ENCODE assay signal across 31 cellular contexts in the genomic region with DNA sequence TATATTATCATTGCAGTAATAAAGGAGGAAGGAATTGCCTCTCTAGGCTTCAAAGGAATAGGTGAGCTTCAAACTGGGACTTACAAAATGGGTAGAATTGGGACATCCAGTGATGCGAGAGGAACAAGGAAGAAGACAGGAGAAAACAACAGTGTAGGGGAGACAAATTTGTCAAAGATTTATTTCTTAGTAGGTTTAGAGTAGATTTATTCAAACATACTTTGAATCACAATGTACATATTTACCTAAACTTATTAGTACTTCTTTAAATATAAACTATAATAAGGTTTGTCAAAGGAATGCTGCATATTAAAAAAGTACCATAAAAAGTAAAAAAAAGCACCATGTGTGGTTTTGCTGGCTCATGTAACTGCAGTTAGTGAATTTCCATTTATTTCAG.
DNase-seq lines count a peak whose midpoint lies in the region; ATAC-seq and TF ChIP-seq lines count a peak whose summit lies in the region.
"Had no signal": no experiment of that assay in that cellular context is flagged by ENCODE, and none has a peak within 500 bp of the region (broad histone marks: within the 10 kb centered on the region; RNA-seq: fewer than 3 reads in every experiment).

No MANE protein-coding gene starts in this region.

- H3K27ac ChIP-seq in GM23338 (ENCODE audit: low read depth): no peak overlapping the region
- H3K27ac ChIP-seq in PC-3 (ENCODE audit: low read length): no peak overlapping the region
- H3K27ac ChIP-seq: 22Rv1; A549; BLaER1; BLaER1 treated with 17β-estradiol and CSF1 and Interleukin-3, amounts not matched to agents 10 nM and 100 nM; C4-2B had no signal

- H3K9me2 ChIP-seq in GM23338 (ENCODE audit: insufficient read depth) (0 out of 2 replicates have a peak, but pooled peaks cover 7% of the 10 kb centered on the region), PC-3 (replicated peaks; ENCODE audit: low read length) (no peaks in the 10 kb centered on the region)

- no peak overlapping the region for H3K4me3 Mint-ChIP-seq in GM23338
- H3K4me3 Mint-ChIP-seq: B cell; CD14-positive monocyte; CD4-positive, alpha-beta memory T cell; CD4-positive, alpha-beta T cell; CD4-positive, CD25-positive, alpha-beta regulatory T cell; CD8-positive, alpha-beta memory T cell; CD8-positive, alpha-beta T cell had no signal

- H3K9ac ChIP-seq in PC-3 (ENCODE audit: low read length): no peak overlapping the region
- H3K9ac ChIP-seq: BLaER1; BLaER1 treated with 17β-estradiol and CSF1 and Interleukin-3, amounts not matched to agents 10 nM and 100 nM had no signal

- H3K36me3 ChIP-seq in GM23338 (ENCODE audit: insufficient read depth) (no peaks in the 10 kb centered on the region), PC-3 (ENCODE audit: low read depth, low read length) (no peaks in the 10 kb centered on the region)
- H3K36me3 ChIP-seq: BE2C; BLaER1; BLaER1 treated with 17β-estradiol and CSF1 and Interleukin-3, amounts not matched to agents 10 nM and 100 nM had no signal

- CTCF ChIA-PET in PC-3 (lab: Charles Lee): no interaction called here

- H3K27me3 ChIP-seq in GM23338 (ENCODE audit: insufficient read depth): no peaks in the 10 kb centered on the region
- H3K27me3 ChIP-seq in PC-3 (ENCODE audit: low read length): no peaks in the 10 kb centered on the region
- H3K27me3 ChIP-seq: BE2C; BLaER1; BLaER1 treated with 17β-estradiol and CSF1 and Interleukin-3, amounts not matched to agents 10 nM and 100 nM had no signal

- H3K4me1 Mint-ChIP-seq in GM23338: no peaks in the 10 kb centered on the region; the same call in 2 of the 3 replicates
- H3K4me1 Mint-ChIP-seq: B cell; CD14-positive monocyte; CD4-positive, alpha-beta memory T cell; CD4-positive, CD25-positive, alpha-beta regulatory T cell; CD8-positive, alpha-beta memory T cell had no signal

- BruUV-seq in PC-3 (replicated peaks; lab: Mats Ljungman, UMichigan): no TSS peak

- TF ChIP-seq CTCF in GM23338 (conservative IDR thresholded peaks at IDR 0.05; ENCODE audit: low read depth in 2 of 2): no peak
- TF ChIP-seq CTCF in PC-3 (conservative IDR thresholded peaks at IDR 0.05; ENCODE audit: low read depth, low read length): no peak

- H4K20me1 ChIP-seq in GM23338 (replicated peaks; ENCODE audit: insufficient read depth) (no peaks in the 10 kb centered on the region), PC-3 (ENCODE audit: low read length) (no peaks in the 10 kb centered on the region)
- H4K20me1 ChIP-seq: BLaER1; BLaER1 treated with 17β-estradiol and CSF1 and Interleukin-3, amounts not matched to agents 10 nM and 100 nM had no signal

- H3K79me2 ChIP-seq in GM23338 (replicated peaks; ENCODE audit: insufficient read depth) (no peaks in the 10 kb centered on the region), PC-3 (ENCODE audit: low read length) (no peaks in the 10 kb centered on the region)

- intact Hi-C loops in PC-3 (cut with micrococcal nuclease) (loop anchor here (5.0 kb wide), 1 partner anchor 161 kb away; a partner anchor contains a TSS), Right ventricle myocardium inferior (cut with DNase I) (no loop called here)

- peaks cover 2% of the 10 kb centered on the region for H3K27me3 Mint-ChIP-seq in GM23338 (ENCODE audit: insufficient read depth, low read depth, poor library complexity)
- H3K27me3 Mint-ChIP-seq: B cell; CD4-positive, alpha-beta memory T cell; CD4-positive, alpha-beta T cell; CD4-positive, CD25-positive, alpha-beta regulatory T cell; CD8-positive, alpha-beta memory T cell had no signal

- 0 out of 3 replicates have a peak, but pooled peaks cover 1% of the 10 kb centered on the region for H3K9me3 Mint-ChIP-seq in GM23338

- H3K27ac Mint-ChIP-seq in GM23338: no peak overlapping the region
- H3K27ac Mint-ChIP-seq: B cell; CD14-positive monocyte; CD4-positive, alpha-beta memory T cell; CD4-positive, alpha-beta T cell; CD4-positive, CD25-positive, alpha-beta regulatory T cell; CD8-positive, alpha-beta memory T cell; CD8-positive, alpha-beta T cell had no signal

- no peaks in the 10 kb centered on the region for H3K9me3 ChIP-seq in PC-3 (ENCODE audit: low read length)
- H3K9me3 ChIP-seq: A549; BE2C; BLaER1; BLaER1 treated with 17β-estradiol and CSF1 and Interleukin-3, amounts not matched to agents 10 nM and 100 nM; Caco-2 had no signal

- no peaks in the 10 kb centered on the region for H3F3A ChIP-seq in GM23338 (replicated peaks; ENCODE audit: low read depth)
- H3F3A ChIP-seq in PC-3 (ENCODE audit: low read length, unreplicated experiment): no peaks in the 10 kb centered on the region

- H3K4me1 ChIP-seq in GM23338 (ENCODE audit: insufficient read depth) (no peaks in the 10 kb centered on the region), PC-3 (ENCODE audit: insufficient read depth, low read length) (no peaks in the 10 kb centered on the region)
- H3K4me1 ChIP-seq: A549; BE2C; BLaER1; BLaER1 treated with 17β-estradiol and CSF1 and Interleukin-3, amounts not matched to agents 10 nM and 100 nM; Caco-2 had no signal

- POLR2A ChIA-PET in PC-3 (lab: Charles Lee; ENCODE audit: unreplicated experiment): no interaction called here

- DNase-seq in GM23338 (ENCODE audit: low spot score) (no peak), PC-3 (peak; percentile 13), Right ventricle myocardium inferior (ENCODE audit: missing footprints) (no peak)
- DNase-seq: 8988T; ACHN; AML-193; BE2C; C1 segment of cervical spinal cord; Caco-2; Calu3; CD4-positive, alpha-beta memory T cell; CD4-positive, alpha-beta T cell; CD4-positive, CD25-positive, alpha-beta regulatory T cell; CD8-positive, alpha-beta memory T cell; CD8-positive, alpha-beta T cell; COR-L47; DMS 273 treated with DMSO at 0.1 percent for 48 hours; DMS153; DMS53; DMS79; DMS79 treated with DMSO at 0.1 percent for 48 hours; DND-41; EL had no signal

- 0 out of 2 replicates have a peak overlapping the region, but pooled peaks have one; percentile 53 for H2AFZ ChIP-seq in GM23338
- no peak overlapping the region for H2AFZ ChIP-seq in PC-3 (ENCODE audit: low read length)

- ATAC-seq in GM23338: no peak
- ATAC-seq in PC-3: peak; percentile 93
- ATAC-seq in GM19351 (IDR thresholded peaks at IDR 0.05; ENCODE audit: unreplicated experiment): no peak
- ATAC-seq in Right ventricle myocardium inferior: no peak
- ATAC-seq: A549; CD8-positive, alpha-beta T cell had no signal

- no peaks in the 10 kb centered on the region for H3K36me3 Mint-ChIP-seq in GM23338 (ENCODE audit: low read depth)
- H3K36me3 Mint-ChIP-seq: CD14-positive monocyte; CD4-positive, alpha-beta memory T cell; CD4-positive, CD25-positive, alpha-beta regulatory T cell; CD8-positive, alpha-beta memory T cell; CD8-positive, alpha-beta T cell had no signal

- H3K4me3 ChIP-seq in GM23338 (no peak overlapping the region), PC-3 (ENCODE audit: low read length) (no peak overlapping the region)
- H3K4me3 ChIP-seq: A549; BLaER1; BLaER1 treated with 17β-estradiol and CSF1 and Interleukin-3, amounts not matched to agents 10 nM and 100 nM had no signal

- H3K4me2 ChIP-seq in GM23338: no peak overlapping the region
- H3K4me2 ChIP-seq in PC-3 (ENCODE audit: low read length): no peak overlapping the region
- H3K4me2 ChIP-seq: A549; BLaER1; BLaER1 treated with 17β-estradiol and CSF1 and Interleukin-3, amounts not matched to agents 10 nM and 100 nM had no signal

TF ChIP-seq in GM23338, 12 proteins besides CTCF, POLR2A, EP300 and RAD21 (continues in another document):
- TF ChIP-seq STAT1 (IDR thresholded peaks at IDR 0.05; ENCODE audit: unreplicated experiment) (no peak), EZH2 (IDR thresholded peaks at IDR 0.05; ENCODE audit: low read depth, unreplicated experiment) (no peak)
